In the genomic region with DNA sequence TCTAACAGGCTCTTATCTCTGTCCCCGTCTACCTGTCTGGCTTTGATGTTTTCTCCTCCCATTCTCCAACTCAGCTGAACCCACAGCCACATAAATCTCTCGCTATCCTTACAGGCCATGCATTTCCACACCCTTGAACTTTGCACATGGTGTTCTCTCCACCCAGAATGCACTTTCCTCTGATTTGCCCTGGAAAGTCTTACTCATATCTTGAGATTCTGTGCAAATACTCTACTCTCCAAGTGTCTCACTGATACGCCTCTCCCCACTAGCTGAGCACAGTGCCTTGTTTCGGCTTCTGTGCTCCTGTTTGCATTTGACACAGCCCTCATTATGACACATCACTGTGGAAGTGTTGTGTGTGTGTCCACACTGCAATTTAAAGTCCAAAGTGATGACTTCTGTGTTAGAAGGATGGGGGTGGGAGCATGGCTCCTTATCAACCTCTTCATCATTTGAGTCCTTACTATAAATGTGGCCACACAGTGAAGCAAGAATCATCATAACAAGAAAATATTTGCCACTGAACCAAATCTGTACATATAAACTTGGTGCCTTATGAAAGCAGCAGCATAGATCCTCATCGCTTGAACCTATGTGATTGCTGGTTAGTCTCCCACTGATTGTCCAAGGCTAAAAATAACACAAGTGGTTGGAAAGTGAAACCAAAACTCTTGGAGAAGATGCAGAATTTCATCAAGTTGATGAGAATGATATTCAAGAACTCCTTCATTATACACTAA, we compare ENCODE assay signal across 12 cellular contexts. TPM values are rescaled to one million over a fixed set of nuclear protein-coding genes. Genes with fewer than 3 reads are reported as not detected.
DNase-seq lines count a peak whose midpoint lies in the region; ATAC-seq, FAIRE-seq and TF ChIP-seq lines count a peak whose summit lies in the region.
"Had no signal": no experiment of that assay in that cellular context is flagged by ENCODE, and none has a peak within 500 bp of the region (broad histone marks: within the 10 kb centered on the region; RNA-seq: fewer than 3 reads in every experiment).

No MANE protein-coding gene starts in this region.

- H3K27me3 ChIP-seq in HCT116 (ENCODE audit: insufficient read depth, low read length) = peaks cover 16% of the 10 kb centered on the region; the same call in 1 of the 2 replicates

- H3K36me3 ChIP-seq in HCT116 (ENCODE audit: control insufficient read depth in 1 of 2, insufficient read depth in 2 of 2, low read length in 2 of 2) = no peaks in the 10 kb centered on the region
- H3K36me3 ChIP-seq in mucosa of descending colon (ENCODE audit: low read depth) = no peaks in the 10 kb centered on the region

- no peak for ATAC-seq in HCT116
- ATAC-seq in mucosa of descending colon = peak; percentile 93
- ATAC-seq in HG03196 (IDR thresholded peaks at IDR 0.05; ENCODE audit: unreplicated experiment) = no peak

- CTCF ChIA-PET in HCT116 (lab: Charles Lee) = no interaction called here

- DNase-seq in SIG-M5 treated with dmso at 0.1 percent for 504 hours (lab: John Stamatoyannopoulos, UW; ENCODE audit: unreplicated experiment) = peak; percentile 8
- DNase-seq in SIG-M5 (lab: John Stamatoyannopoulos, UW) = no peak
- no peak for DNase-seq in HCT116 (ENCODE audit: low read depth, low spot score)
- peak; percentile 24 for DNase-seq in astrocyte of the hippocampus (ENCODE audit: low read depth, low spot score)
- peak in 1 of 3 donors; percentile 76 for DNase-seq in mucosa of descending colon
- no peak for DNase-seq in NCI-H82 treated with DMSO at 0.1 percent for 48 hours (lab: John Stamatoyannopoulos, UW; ENCODE audit: unreplicated experiment)
- DNase-seq in GM12892 (ENCODE audit: insufficient read length) = no peak
- DNase-seq: 8988T, kidney glomerular epithelial cell, NCI-H2107 had no signal

- no peaks in the 10 kb centered on the region for H3K9me2 ChIP-seq in HCT116 (ENCODE audit: insufficient read depth)

- no peaks in the 10 kb centered on the region for H3K79me2 ChIP-seq in HCT116 (ENCODE audit: insufficient read depth, low read length)

- no peak for TF ChIP-seq CTCF in HCT116 (IDR thresholded peaks at IDR 0.05 in 2 of 3, conservative IDR thresholded peaks at IDR 0.05 in 1 of 3; ENCODE audit: borderline replicate concordance in 1 of 3, insufficient read depth in 1 of 3, low read depth in 2 of 3, low read length in 2 of 3)
- TF ChIP-seq CTCF in mucosa of descending colon (IDR thresholded peaks at IDR 0.05) = no peak

- TF ChIP-seq POLR2A in HCT116 (IDR thresholded peaks at IDR 0.05; ENCODE audit: borderline replicate concordance, extremely low read depth, insufficient read depth, insufficient read length) (no peak), GM12892 (IDR thresholded peaks at IDR 0.05; ENCODE audit: low read depth, low read length) (no peak)

- no peak for TF ChIP-seq RAD21 in HCT116 (IDR thresholded peaks at IDR 0.05; ENCODE audit: low read depth)

- intact Hi-C loops in HCT116 (cut with micrococcal nuclease) (no loop called here), mucosa of descending colon (cut with DNase I, micrococcal nuclease) (no loop called here)

- H3K9me3 ChIP-seq in HCT116 (ENCODE audit: control insufficient read depth in 1 of 2, insufficient read depth in 1 of 2, low read depth in 1 of 2, low read length in 2 of 2) (no peaks in the 10 kb centered on the region), mucosa of descending colon (no peaks in the 10 kb centered on the region)

- no peaks in the 10 kb centered on the region for H4K20me1 ChIP-seq in HCT116 (ENCODE audit: insufficient read depth)

- H3K27ac ChIP-seq in HCT116 (ENCODE audit: low read depth, low read length) = no peak overlapping the region

- H3K4me3 ChIP-seq in HCT116 (replicated peaks in 1 of 2; ENCODE audit: low read depth in 1 of 2, low read length in 2 of 2) (no peak overlapping the region), mucosa of descending colon (no peak overlapping the region)

- H3K9ac ChIP-seq in HCT116 (ENCODE audit: low read length) = no peak overlapping the region

- H2AFZ ChIP-seq in HCT116 (ENCODE audit: low read depth, low read length, poor library complexity, severe bottlenecking) = no peak overlapping the region

- BruUV-seq in HCT116 (replicated peaks; lab: Mats Ljungman, UMichigan) = no TSS peak

- peaks cover 4 to 7% of the 10 kb centered on the region in 2 experiments for H3K4me1 ChIP-seq in HCT116 (ENCODE audit: control insufficient read depth in 1 of 2, insufficient read depth in 2 of 2, low read length in 2 of 2)
- peaks cover 23% of the 10 kb centered on the region for H3K4me1 ChIP-seq in mucosa of descending colon (ENCODE audit: low read depth)

- POLR2A ChIA-PET in HCT116 (lab: Charles Lee) = no interaction called here

- H3K4me2 ChIP-seq in HCT116 (ENCODE audit: low read length) = 0 out of 2 replicates have a peak overlapping the region, but pooled peaks have one; percentile 8

- RAD21 ChIA-PET in HCT116 (lab: Charles Lee; ENCODE audit: low non-redundant PET in 1 of 2, low total read pairs in 2 of 2, uncharacterized antibody in 2 of 2, unreplicated experiment in 2 of 2) = no interaction called here

- no peak for FAIRE-seq in GM12892 (lab: Jason Lieb, UNC)
- FAIRE-seq: urothelium cell line had no signal

TF ChIP-seq in HCT116, 20 proteins besides CTCF, POLR2A, EP300 and RAD21:
- TF ChIP-seq, protein P1, sequence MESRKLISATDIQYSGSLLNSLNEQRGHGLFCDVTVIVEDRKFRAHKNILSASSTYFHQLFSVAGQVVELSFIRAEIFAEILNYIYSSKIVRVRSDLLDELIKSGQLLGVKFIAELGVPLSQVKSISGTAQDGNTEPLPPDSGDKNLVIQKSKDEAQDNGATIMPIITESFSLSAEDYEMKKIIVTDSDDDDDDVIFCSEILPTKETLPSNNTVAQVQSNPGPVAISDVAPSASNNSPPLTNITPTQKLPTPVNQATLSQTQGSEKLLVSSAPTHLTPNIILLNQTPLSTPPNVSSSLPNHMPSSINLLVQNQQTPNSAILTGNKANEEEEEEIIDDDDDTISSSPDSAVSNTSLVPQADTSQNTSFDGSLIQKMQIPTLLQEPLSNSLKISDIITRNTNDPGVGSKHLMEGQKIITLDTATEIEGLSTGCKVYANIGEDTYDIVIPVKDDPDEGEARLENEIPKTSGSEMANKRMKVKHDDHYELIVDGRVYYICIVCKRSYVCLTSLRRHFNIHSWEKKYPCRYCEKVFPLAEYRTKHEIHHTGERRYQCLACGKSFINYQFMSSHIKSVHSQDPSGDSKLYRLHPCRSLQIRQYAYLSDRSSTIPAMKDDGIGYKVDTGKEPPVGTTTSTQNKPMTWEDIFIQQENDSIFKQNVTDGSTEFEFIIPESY (IDR thresholded peaks at IDR 0.05; ENCODE audit: extremely low read depth, insufficient replicate concordance, low read length) = no peak
- TF ChIP-seq, protein P2, sequence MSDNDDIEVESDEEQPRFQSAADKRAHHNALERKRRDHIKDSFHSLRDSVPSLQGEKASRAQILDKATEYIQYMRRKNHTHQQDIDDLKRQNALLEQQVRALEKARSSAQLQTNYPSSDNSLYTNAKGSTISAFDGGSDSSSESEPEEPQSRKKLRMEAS (IDR thresholded peaks at IDR 0.05) = no peak
- no peak for TF ChIP-seq SP1 (IDR thresholded peaks at IDR 0.05; ENCODE audit: low read depth)
- TF ChIP-seq EZH2 (IDR thresholded peaks at IDR 0.05) = no peak
- TF ChIP-seq ELF1 (IDR thresholded peaks at IDR 0.05; ENCODE audit: borderline replicate concordance, low read depth) = no peak
- no peak for TF ChIP-seq SIN3A (IDR thresholded peaks at IDR 0.05; ENCODE audit: low read depth)
- no peak for TF ChIP-seq FOSL1 (IDR thresholded peaks at IDR 0.05; ENCODE audit: low read depth)
- TF ChIP-seq TCF7L2 (IDR thresholded peaks at IDR 0.05; ENCODE audit: borderline replicate concordance, extremely low read depth, insufficient read depth, insufficient read length) = no peak
- no peak for TF ChIP-seq EGR1 (IDR thresholded peaks at IDR 0.05; ENCODE audit: low read depth)
- no peak for TF ChIP-seq ZFX (IDR thresholded peaks at IDR 0.05)
- no peak for TF ChIP-seq YY1 (IDR thresholded peaks at IDR 0.05; ENCODE audit: extremely low read depth, insufficient replicate concordance, low read depth, low read length)
- TF ChIP-seq CEBPB (IDR thresholded peaks at IDR 0.05; ENCODE audit: low read depth) = no peak
- TF ChIP-seq POLR2AphosphoS5 (IDR thresholded peaks at IDR 0.05; ENCODE audit: low read depth, low read length) = no peak
- TF ChIP-seq, protein P3, sequence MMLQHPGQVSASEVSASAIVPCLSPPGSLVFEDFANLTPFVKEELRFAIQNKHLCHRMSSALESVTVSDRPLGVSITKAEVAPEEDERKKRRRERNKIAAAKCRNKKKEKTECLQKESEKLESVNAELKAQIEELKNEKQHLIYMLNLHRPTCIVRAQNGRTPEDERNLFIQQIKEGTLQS (IDR thresholded peaks at IDR 0.05) = no peak
- TF ChIP-seq SRF (IDR thresholded peaks at IDR 0.05; ENCODE audit: low read depth) = no peak
- TF ChIP-seq JUND (IDR thresholded peaks at IDR 0.05) = no peak
- TF ChIP-seq CBX3 (IDR thresholded peaks at IDR 0.05; ENCODE audit: low read depth) = no peak

RNA-seq across cellular contexts. Expression of a gene that starts 5.5 kb away (rescaled TPM):
- total RNA-seq in HCT116 (2021; ENCODE audit: unreplicated experiment) (129 TPM), mucosa of descending colon (100 to 1,000 TPM in 2 of 3 donors, 10 to 100 TPM in 1; 82.3 to 142 (median 121) TPM)
- 110 and 112 TPM in 2 replicates for polyA plus RNA-seq in HCT116 (2012)
- polyA plus RNA-seq in GM12892 (2012; ENCODE audit: missing spikeins) = 83.4 TPM

RNA-seq across cellular contexts. Expression of a gene that starts 16.0 kb away (rescaled TPM):
- total RNA-seq in HCT116 (2021; ENCODE audit: unreplicated experiment) = 72.8 TPM
- 61.6 and 66.2 TPM in 2 replicates for polyA plus RNA-seq in HCT116 (2012)
- 10 to 100 TPM; 65.4 to 76.1 (median 71.3) TPM for total RNA-seq in mucosa of descending colon
- polyA plus RNA-seq in GM12892 (2012; ENCODE audit: missing spikeins) = 81.7 TPM

RNA-seq across cellular contexts. Expression of a gene that starts 28.9 kb away (rescaled TPM):
- total RNA-seq in HCT116 (2021; ENCODE audit: unreplicated experiment) = not detected
- 0.05 and 0.10 TPM in 2 replicates for polyA plus RNA-seq in HCT116 (2012)
- total RNA-seq in mucosa of descending colon = not detected
- 0.66 TPM for polyA plus RNA-seq in GM12892 (2012; ENCODE audit: missing spikeins)

RNA-seq across cellular contexts. Expression of a gene that starts 41.1 kb away (rescaled TPM):
- 100 TPM for total RNA-seq in HCT116 (2021; ENCODE audit: unreplicated experiment)
- polyA plus RNA-seq in HCT116 (2012) = 129 TPM in 2 replicates
- total RNA-seq in mucosa of descending colon = 100 to 1,000 TPM; 269 to 272 (median 271) TPM
- 109 TPM for polyA plus RNA-seq in GM12892 (2012; ENCODE audit: missing spikeins)

Comparison
In these comparisons a context has a peak if more than half of its experiments do, and no peak if none do; other contexts are left out.
1. DNase-seq: peak in SIG-M5 treated with dmso at 0.1 percent for 504 hours (single experiment) and astrocyte of the hippocampus (single experiment); none in SIG-M5 (single experiment), HCT116 (single experiment), NCI-H82 treated with DMSO at 0.1 percent for 48 hours (single experiment) and GM12892 (single experiment).